In the genomic region with DNA sequence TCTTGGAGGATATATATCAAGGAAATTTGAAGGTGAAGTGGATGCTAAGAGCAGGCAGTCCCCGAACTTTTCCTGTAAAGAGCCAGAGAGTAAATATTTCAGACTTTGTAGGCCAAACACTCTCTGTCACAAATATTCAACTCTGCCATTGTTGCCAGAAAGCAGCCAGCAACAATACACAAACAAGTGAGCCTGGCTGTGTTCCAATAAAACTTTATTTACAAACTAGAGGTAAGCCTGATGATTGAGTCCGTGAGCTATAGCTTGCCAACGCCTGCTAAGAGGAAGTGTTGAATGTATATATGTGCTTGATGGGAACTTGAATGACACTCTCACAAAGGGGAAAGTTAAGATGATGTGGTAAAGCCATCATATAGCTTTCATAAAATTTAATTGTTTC, we compare ENCODE assay signal across 21 cellular contexts.
DNase-seq lines count a peak whose midpoint lies in the region; ATAC-seq and TF ChIP-seq lines count a peak whose summit lies in the region.
"Had no signal": no experiment of that assay in that cellular context is flagged by ENCODE, and none has a peak within 500 bp of the region (broad histone marks: within the 10 kb centered on the region; RNA-seq: fewer than 3 reads in every experiment).

No MANE protein-coding gene starts in this region.

- TF ChIP-seq CTCF in lower lobe of right lung (IDR thresholded peaks at IDR 0.05): no peak
- no peak for TF ChIP-seq CTCF in suprapubic skin (IDR thresholded peaks at IDR 0.05)

- H3K4me1 ChIP-seq in lower lobe of right lung: no peaks in the 10 kb centered on the region
- H3K4me1 ChIP-seq in suprapubic skin: no peaks in the 10 kb centered on the region

- H3K4me3 ChIP-seq in lower lobe of right lung (no peak overlapping the region), suprapubic skin (no peak overlapping the region)
- H3K4me3 ChIP-seq: GM12878 had no signal

- intact Hi-C loops in lower lobe of right lung (cut with DNase I): no loop called here

- no peaks in the 10 kb centered on the region for H3K9me3 ChIP-seq in lower lobe of right lung
- no peaks in the 10 kb centered on the region for H3K9me3 ChIP-seq in suprapubic skin

- H3K27ac ChIP-seq in lower lobe of right lung (no peak overlapping the region), suprapubic skin (no peak overlapping the region)
- H3K27ac ChIP-seq: 22Rv1 had no signal

- DNase-seq in DMS153 (lab: John Stamatoyannopoulos, UW) (peak; percentile 53), DMS153 treated with DMSO at 0.1 percent for 48 hours (lab: John Stamatoyannopoulos, UW; ENCODE audit: unreplicated experiment) (no peak), NCI-H2029 (lab: John Stamatoyannopoulos, UW) (peak; percentile 46), NCI-H774 (lab: John Stamatoyannopoulos, UW) (peak; percentile 61), lower lobe of right lung (no peak), NCI-H146 (lab: John Stamatoyannopoulos, UW) (no peak), suprapubic skin (ENCODE audit: low spot score in 2 of 2) (no peak), NCI-H1417 treated with DMSO at 0.1 percent for 48 hours (lab: John Stamatoyannopoulos, UW) (no peak)
- DNase-seq: AML-193, EL, H9, Kasumi-1, MM.1S, NCI-H1092, NCI-H187 treated with DMSO at 0.1 percent for 48 hours, NCI-H524 treated with DMSO at 0.1 percent for 48 hours, OCI-M1, Right ventricle myocardium superior, SW 1271 had no signal

- H3K27me3 ChIP-seq in lower lobe of right lung (ENCODE audit: low read depth) (no peaks in the 10 kb centered on the region), suprapubic skin (no peaks in the 10 kb centered on the region)

- no peaks in the 10 kb centered on the region for H3K36me3 ChIP-seq in lower lobe of right lung
- H3K36me3 ChIP-seq in suprapubic skin: no peaks in the 10 kb centered on the region

- no peak for TF ChIP-seq POLR2A in suprapubic skin (IDR thresholded peaks at IDR 0.05)

- no peak for TF ChIP-seq EP300 in suprapubic skin (IDR thresholded peaks at IDR 0.05)

- 76% methylated on average over 3 of the region's 3 CpGs for WGBS in suprapubic skin

- peak; percentile 40 to 41 for ATAC-seq in lower lobe of right lung
- ATAC-seq: GM12878 had no signal

Comparison
In these comparisons a context has a peak if more than half of its experiments do, and no peak if none do; other contexts are left out.
1. DNase-seq: peak in DMS153 (single experiment), NCI-H2029 (single experiment) and NCI-H774 (single experiment); none in DMS153 treated with DMSO at 0.1 percent for 48 hours (single experiment), lower lobe of right lung (single experiment), NCI-H146 (single experiment), suprapubic skin (0 of 2) and NCI-H1417 treated with DMSO at 0.1 percent for 48 hours (single experiment).